Comparison of ENCODE assay signal across 13 cellular contexts in genomic region chr13:102128216-102128800, GRCh38.
A peak's percentile ranks its signal among the peaks of the same experiment; 100 is the strongest.
DNase-seq lines count a peak whose midpoint lies in the region; ATAC-seq and TF ChIP-seq lines count a peak whose summit lies in the region.
"Had no signal": no experiment of that assay in that cellular context is flagged by ENCODE, and none has a peak within 500 bp of the region (broad histone marks: within the 10 kb centered on the region; RNA-seq: fewer than 3 reads in every experiment).

No MANE protein-coding gene starts in this region.

- H3K27ac Mint-ChIP-seq in MCF 10A (ENCODE audit: low read depth, unreplicated experiment) = peak overlapping the region; percentile 16
- H3K27ac Mint-ChIP-seq: activated naive CD4-positive, alpha-beta T cell treated with anti-CD3 and anti-CD28 coated beads, Interleukin-2, amount 10 ng/mL, durations not matched to agents 7 days and 5 days had no signal

- H3K4me3 ChIP-seq in breast epithelium = no peak overlapping the region
- H3K4me3 ChIP-seq: heart left ventricle, neural progenitor cell had no signal

- BruUV-seq in MCF 10A (replicated peaks; lab: Mats Ljungman, UMichigan) = no TSS peak

- H3K9me3 Mint-ChIP-seq in MCF 10A (ENCODE audit: unreplicated experiment) = no peaks in the 10 kb centered on the region
- H3K9me3 Mint-ChIP-seq: activated naive CD4-positive, alpha-beta T cell treated with anti-CD3 and anti-CD28 coated beads, Interleukin-2, amount 10 ng/mL, durations not matched to agents 7 days and 5 days; neural progenitor cell had no signal

- DNase-seq in MCF 10A (ENCODE audit: unreplicated experiment) (peak; percentile 68), breast epithelium (ENCODE audit: low spot score in 2 of 2) (no peak), KBM-7 (peak; percentile 1), caudate nucleus (lab: John Stamatoyannopoulos, UW) (no peak), NCI-H128 (lab: John Stamatoyannopoulos, UW; ENCODE audit: unreplicated experiment) (no peak), middle frontal gyrus (ENCODE audit: extremely low spot score, low spot score) (no peak)
- DNase-seq: activated naive CD4-positive, alpha-beta T cell treated with anti-CD3 and anti-CD28 coated beads, Interleukin-2, amount 10 ng/mL, durations not matched to agents 7 days and 5 days; heart left ventricle; Kasumi-1; T-helper 1 cell had no signal

- CTCF ChIA-PET in MCF 10A (lab: Yijun Ruan, JAX) = interaction anchor here (0.9 to 1.1 kb wide), 3 partner anchors 8 to 466 kb away, joined by 3 read pairs; no protein-coding TSS in a partner anchor

- POLR2A ChIA-PET in MCF 10A (lab: Yijun Ruan, JAX) = interaction anchor here (0.8 to 1.2 kb wide), 5 partner anchors 17 to 312 kb away, joined by 3 to 5 read pairs (median 3); no protein-coding TSS in a partner anchor

- H3K36me3 ChIP-seq in breast epithelium = no peaks in the 10 kb centered on the region
- H3K36me3 ChIP-seq: heart left ventricle, neural progenitor cell had no signal

- H3K36me3 Mint-ChIP-seq in MCF 10A (ENCODE audit: insufficient read depth, unreplicated experiment) = no peaks in the 10 kb centered on the region
- H3K36me3 Mint-ChIP-seq: activated naive CD4-positive, alpha-beta T cell treated with anti-CD3 and anti-CD28 coated beads, Interleukin-2, amount 10 ng/mL, durations not matched to agents 7 days and 5 days; neural progenitor cell had no signal

- TF ChIP-seq CTCF in MCF 10A (IDR thresholded peaks at IDR 0.05; ENCODE audit: unreplicated experiment) = no peak
- TF ChIP-seq CTCF in breast epithelium (IDR thresholded peaks at IDR 0.05) = no peak

- no peaks in the 10 kb centered on the region for H3K4me1 ChIP-seq in breast epithelium
- H3K4me1 ChIP-seq: heart left ventricle, neural progenitor cell had no signal

- no peak overlapping the region for H3K27ac ChIP-seq in breast epithelium
- H3K27ac ChIP-seq in caudate nucleus (ENCODE audit: low read depth, low read length) = no peak overlapping the region
- H3K27ac ChIP-seq: heart left ventricle, neural progenitor cell had no signal

- TF ChIP-seq POLR2A in breast epithelium (IDR thresholded peaks at IDR 0.05) = no peak

- in situ Hi-C loops in KBM-7 (cut with MboI; ENCODE audit: low pct_unique_long_range_greater_than_20kb, low sequenced_read_pairs) = no loop called here

- intact Hi-C loops in MCF 10A (cut with micrococcal nuclease) (no loop called here), breast epithelium (cut with DNase I; ENCODE audit: low total_unique reads) (loop anchor here (5.0 kb wide), 1 partner anchor 99 kb away; no protein-coding TSS in a partner anchor)

- H3K4me3 Mint-ChIP-seq in MCF 10A (ENCODE audit: unreplicated experiment) = no peak overlapping the region
- H3K4me3 Mint-ChIP-seq: activated naive CD4-positive, alpha-beta T cell treated with anti-CD3 and anti-CD28 coated beads, Interleukin-2, amount 10 ng/mL, durations not matched to agents 7 days and 5 days; neural progenitor cell had no signal

- no peaks in the 10 kb centered on the region for H3K9me3 ChIP-seq in breast epithelium
- H3K9me3 ChIP-seq: heart left ventricle had no signal

- peaks cover 9% of the 10 kb centered on the region for H3K4me1 Mint-ChIP-seq in MCF 10A (ENCODE audit: insufficient read depth, unreplicated experiment)
- H3K4me1 Mint-ChIP-seq: activated naive CD4-positive, alpha-beta T cell treated with anti-CD3 and anti-CD28 coated beads, Interleukin-2, amount 10 ng/mL, durations not matched to agents 7 days and 5 days; neural progenitor cell had no signal

- ATAC-seq in esophagus mucosa = peak; percentile 99
- ATAC-seq in GM19455 (IDR thresholded peaks at IDR 0.05; ENCODE audit: unreplicated experiment) = no peak

- no peaks in the 10 kb centered on the region for H3K27me3 Mint-ChIP-seq in MCF 10A (ENCODE audit: insufficient read depth, unreplicated experiment)
- H3K27me3 Mint-ChIP-seq: activated naive CD4-positive, alpha-beta T cell treated with anti-CD3 and anti-CD28 coated beads, Interleukin-2, amount 10 ng/mL, durations not matched to agents 7 days and 5 days had no signal

- H3K27me3 ChIP-seq in breast epithelium = no peaks in the 10 kb centered on the region
- H3K27me3 ChIP-seq: heart left ventricle, neural progenitor cell had no signal

Comparison
In these comparisons a context has a peak if more than half of its experiments do, and no peak if none do; other contexts are left out.
1. DNase-seq: peak in MCF 10A (single experiment) and KBM-7 (single experiment); none in breast epithelium (0 of 2), caudate nucleus (0 of 61), NCI-H128 (single experiment) and middle frontal gyrus (single experiment).